ENCODE assay signal across 15 cellular contexts in the genomic region with DNA sequence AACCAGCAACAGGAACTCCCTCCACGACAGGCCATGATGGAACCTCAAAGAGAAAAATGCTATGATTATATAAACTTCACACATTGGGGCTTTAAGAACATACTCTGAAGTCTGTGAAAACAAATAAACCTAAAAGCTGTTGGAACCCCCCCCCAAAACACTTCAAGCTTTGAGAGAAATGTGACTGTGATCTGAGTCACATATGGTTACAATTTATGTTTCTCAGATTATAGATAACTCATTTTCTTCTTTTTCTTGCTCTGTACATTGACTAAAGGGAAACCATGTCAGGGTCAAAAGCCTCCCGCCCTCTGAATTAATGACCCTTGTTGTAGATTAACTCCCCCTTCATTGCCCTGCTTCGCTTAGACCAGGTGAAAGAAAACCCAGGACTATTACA. TPM values are rescaled to one million over a fixed set of nuclear protein-coding genes. Genes with fewer than 3 reads are reported as not detected.
DNase-seq lines count a peak whose midpoint lies in the region; ATAC-seq and TF ChIP-seq lines count a peak whose summit lies in the region.
"Had no signal": no experiment of that assay in that cellular context is flagged by ENCODE, and none has a peak within 500 bp of the region (broad histone marks: within the 10 kb centered on the region; RNA-seq: fewer than 3 reads in every experiment).

No MANE protein-coding gene starts in this region.

- no peak for DNase-seq in activated CD4-positive, alpha-beta T cell treated with anti-CD3 and anti-CD28 coated beads, Interleukin-2, amount 10 ng/mL, durations not matched to agents 24 days and 14 days
- no peak for DNase-seq in activated CD4-positive, alpha-beta T cell treated with anti-CD3 and anti-CD28 coated beads, Interleukin-2, amount 10 ng/mL, durations not matched to agents 7 days and 5 days
- DNase-seq in activated naive CD8-positive, alpha-beta T cell treated with anti-CD3 and anti-CD28 coated beads for 36 hours = no peak
- DNase-seq in progenitor cell of endocrine pancreas (ENCODE audit: low spot score, unreplicated experiment) (no peak), SHP77 treated with DMSO at 0.1 percent for 48 hours (lab: John Stamatoyannopoulos, UW) (no peak), RPMI8226 (no peak)
- DNase-seq: activated effector memory CD4-positive, alpha-beta T cell treated with anti-CD3 and anti-CD28 coated beads, Interleukin-2, amount 50 U/mL, for 16 hours; Caco-2; occipital lobe; stimulated activated CD4-positive, alpha-beta T cell treated with anti-CD3 and anti-CD28 coated beads, Interleukin-2, amount 100 ng/mL, for 48 hours; T-helper 9 cell; upper lobe of left lung had no signal

- no peak for ATAC-seq in GM18520 (IDR thresholded peaks at IDR 0.05; ENCODE audit: unreplicated experiment)

- H3K9me3 Mint-ChIP-seq in activated CD4-positive, alpha-beta T cell treated with anti-CD3 and anti-CD28 coated beads, Interleukin-2, amount 10 ng/mL, durations not matched to agents 24 days and 14 days = no peaks in the 10 kb centered on the region
- no peaks in the 10 kb centered on the region for H3K9me3 Mint-ChIP-seq in activated CD4-positive, alpha-beta T cell treated with anti-CD3 and anti-CD28 coated beads, Interleukin-2, amount 10 ng/mL, durations not matched to agents 7 days and 5 days
- H3K9me3 Mint-ChIP-seq in IgD-negative memory B cell (no peaks in the 10 kb centered on the region), progenitor cell of endocrine pancreas (ENCODE audit: low read depth) (no peaks in the 10 kb centered on the region)
- no peaks in the 10 kb centered on the region for H3K9me3 Mint-ChIP-seq in activated naive CD8-positive, alpha-beta T cell treated with anti-CD3 and anti-CD28 coated beads for 36 hours
- H3K9me3 Mint-ChIP-seq: brain had no signal

- peaks cover 40% of the 10 kb centered on the region for H3K36me3 Mint-ChIP-seq in activated CD4-positive, alpha-beta T cell treated with anti-CD3 and anti-CD28 coated beads, Interleukin-2, amount 10 ng/mL, durations not matched to agents 24 days and 14 days (ENCODE audit: low read depth)
- H3K36me3 Mint-ChIP-seq in activated CD4-positive, alpha-beta T cell treated with anti-CD3 and anti-CD28 coated beads, Interleukin-2, amount 10 ng/mL, durations not matched to agents 7 days and 5 days (ENCODE audit: low read depth) = peaks cover 32% of the 10 kb centered on the region
- H3K36me3 Mint-ChIP-seq in IgD-negative memory B cell = peaks cover 9% of the 10 kb centered on the region
- peaks cover 37% of the 10 kb centered on the region for H3K36me3 Mint-ChIP-seq in activated naive CD8-positive, alpha-beta T cell treated with anti-CD3 and anti-CD28 coated beads for 36 hours
- no peaks in the 10 kb centered on the region for H3K36me3 Mint-ChIP-seq in progenitor cell of endocrine pancreas (ENCODE audit: insufficient read depth)

- H3K27me3 Mint-ChIP-seq in activated CD4-positive, alpha-beta T cell treated with anti-CD3 and anti-CD28 coated beads, Interleukin-2, amount 10 ng/mL, durations not matched to agents 24 days and 14 days = no peaks in the 10 kb centered on the region
- H3K27me3 Mint-ChIP-seq in activated CD4-positive, alpha-beta T cell treated with anti-CD3 and anti-CD28 coated beads, Interleukin-2, amount 10 ng/mL, durations not matched to agents 7 days and 5 days = no peaks in the 10 kb centered on the region
- H3K27me3 Mint-ChIP-seq in IgD-negative memory B cell (no peaks in the 10 kb centered on the region), progenitor cell of endocrine pancreas (no peaks in the 10 kb centered on the region)
- no peaks in the 10 kb centered on the region for H3K27me3 Mint-ChIP-seq in activated naive CD8-positive, alpha-beta T cell treated with anti-CD3 and anti-CD28 coated beads for 36 hours
- H3K27me3 Mint-ChIP-seq: brain had no signal

- TF ChIP-seq CTCF in progenitor cell of endocrine pancreas (IDR thresholded peaks at IDR 0.05; ENCODE audit: unreplicated experiment) = no peak

- peaks cover 84% of the 10 kb centered on the region for H3K4me1 Mint-ChIP-seq in activated CD4-positive, alpha-beta T cell treated with anti-CD3 and anti-CD28 coated beads, Interleukin-2, amount 10 ng/mL, durations not matched to agents 24 days and 14 days
- H3K4me1 Mint-ChIP-seq in activated CD4-positive, alpha-beta T cell treated with anti-CD3 and anti-CD28 coated beads, Interleukin-2, amount 10 ng/mL, durations not matched to agents 7 days and 5 days = peaks cover 75% of the 10 kb centered on the region
- H3K4me1 Mint-ChIP-seq in IgD-negative memory B cell (peaks cover 79 to 94% (median 82%) of the 10 kb centered on the region in 3 donors), progenitor cell of endocrine pancreas (ENCODE audit: low read depth) (peaks cover 43% of the 10 kb centered on the region)
- H3K4me1 Mint-ChIP-seq in activated naive CD8-positive, alpha-beta T cell treated with anti-CD3 and anti-CD28 coated beads for 36 hours = peaks cover 68% of the 10 kb centered on the region

- CTCF ChIA-PET in activated CD4-positive, alpha-beta T cell treated with anti-CD3 and anti-CD28 coated beads, Interleukin-2, amount 10 ng/mL, durations not matched to agents 7 days and 5 days (lab: Charles Lee) = interaction anchor here (0.5 to 1.5 kb wide), 2 partner anchors 15 to 460 kb away, joined by 4 read pairs; no protein-coding TSS in a partner anchor

- intact Hi-C loops in activated CD4-positive, alpha-beta T cell treated with anti-CD3 and anti-CD28 coated beads, Interleukin-2, amount 10 ng/mL, durations not matched to agents 24 days and 14 days (cut with micrococcal nuclease) = no loop called here

- POLR2A ChIA-PET in activated CD4-positive, alpha-beta T cell treated with anti-CD3 and anti-CD28 coated beads, Interleukin-2, amount 10 ng/mL, durations not matched to agents 7 days and 5 days (lab: Charles Lee) = interaction anchor here (0.6 kb wide), 1 partner anchor 104 kb away, joined by 8 read pairs; no protein-coding TSS in a partner anchor

- peak overlapping the region; percentile 18 for H3K4me3 Mint-ChIP-seq in activated CD4-positive, alpha-beta T cell treated with anti-CD3 and anti-CD28 coated beads, Interleukin-2, amount 10 ng/mL, durations not matched to agents 24 days and 14 days
- H3K4me3 Mint-ChIP-seq in activated CD4-positive, alpha-beta T cell treated with anti-CD3 and anti-CD28 coated beads, Interleukin-2, amount 10 ng/mL, durations not matched to agents 7 days and 5 days = no peak overlapping the region
- H3K4me3 Mint-ChIP-seq in IgD-negative memory B cell (peak overlapping the region; percentile 66 to 95 (median 79)), progenitor cell of endocrine pancreas (ENCODE audit: low read depth) (peak overlapping the region; percentile 33)
- H3K4me3 Mint-ChIP-seq in activated naive CD8-positive, alpha-beta T cell treated with anti-CD3 and anti-CD28 coated beads for 36 hours = no peak overlapping the region

- peak overlapping the region; percentile 89 for H3K27ac Mint-ChIP-seq in activated CD4-positive, alpha-beta T cell treated with anti-CD3 and anti-CD28 coated beads, Interleukin-2, amount 10 ng/mL, durations not matched to agents 24 days and 14 days
- no peak overlapping the region for H3K27ac Mint-ChIP-seq in activated CD4-positive, alpha-beta T cell treated with anti-CD3 and anti-CD28 coated beads, Interleukin-2, amount 10 ng/mL, durations not matched to agents 7 days and 5 days
- peak overlapping the region in 2 of 3 donors; percentile 86 to 95 for H3K27ac Mint-ChIP-seq in IgD-negative memory B cell
- peak overlapping the region; percentile 3 for H3K27ac Mint-ChIP-seq in activated naive CD8-positive, alpha-beta T cell treated with anti-CD3 and anti-CD28 coated beads for 36 hours
- no peak overlapping the region for H3K27ac Mint-ChIP-seq in progenitor cell of endocrine pancreas

RNA-seq across cellular contexts. Expression of gene VOPP1, which starts 15.8 kb away (rescaled TPM):
- 87.4 and 90.6 TPM in 2 replicates for total RNA-seq in activated CD4-positive, alpha-beta T cell treated with anti-CD3 and anti-CD28 coated beads, Interleukin-2, amount 10 ng/mL, durations not matched to agents 24 days and 14 days
- total RNA-seq in activated CD4-positive, alpha-beta T cell treated with anti-CD3 and anti-CD28 coated beads, Interleukin-2, amount 10 ng/mL, durations not matched to agents 7 days and 5 days = 10 to 100 TPM; 74.5 to 77.2 TPM
- polyA plus RNA-seq in IgD-negative memory B cell = 70.2 TPM
- 10 to 100 TPM; 49.0 to 50.5 TPM for total RNA-seq in activated naive CD8-positive, alpha-beta T cell treated with anti-CD3 and anti-CD28 coated beads for 36 hours
- total RNA-seq in progenitor cell of endocrine pancreas = 45.6 and 47.8 TPM in 2 replicates

Comparison
In these comparisons a context has a peak if more than half of its experiments do, and no peak if none do; other contexts are left out.
1. H3K27ac Mint-ChIP-seq: peak in activated CD4-positive, alpha-beta T cell treated with anti-CD3 and anti-CD28 coated beads, Interleukin-2, amount 10 ng/mL, durations not matched to agents 24 days and 14 days (single experiment), IgD-negative memory B cell (2 of 3) and activated naive CD8-positive, alpha-beta T cell treated with anti-CD3 and anti-CD28 coated beads for 36 hours (single experiment); none in activated CD4-positive, alpha-beta T cell treated with anti-CD3 and anti-CD28 coated beads, Interleukin-2, amount 10 ng/mL, durations not matched to agents 7 days and 5 days (single experiment) and progenitor cell of endocrine pancreas (single experiment).
2. H3K4me3 Mint-ChIP-seq: peak in activated CD4-positive, alpha-beta T cell treated with anti-CD3 and anti-CD28 coated beads, Interleukin-2, amount 10 ng/mL, durations not matched to agents 24 days and 14 days (single experiment), IgD-negative memory B cell (4 of 4) and progenitor cell of endocrine pancreas (single experiment); none in activated CD4-positive, alpha-beta T cell treated with anti-CD3 and anti-CD28 coated beads, Interleukin-2, amount 10 ng/mL, durations not matched to agents 7 days and 5 days (single experiment) and activated naive CD8-positive, alpha-beta T cell treated with anti-CD3 and anti-CD28 coated beads for 36 hours (single experiment).